8 cellular contexts compared by ENCODE assay signal in genomic region chr20:2172305-2173175, GRCh38.
A peak's percentile ranks its signal among the peaks of the same experiment; 100 is the strongest.
DNase-seq lines count a peak whose midpoint lies in the region; ATAC-seq and TF ChIP-seq lines count a peak whose summit lies in the region.

No MANE protein-coding gene starts in this region.

- no peak overlapping the region for H3K23ac ChIP-seq in mesenchymal stem cell (ENCODE audit: low read length in 2 of 2)

- H3K79me1 ChIP-seq in mesenchymal stem cell (replicated peaks; ENCODE audit: low read length, poor library complexity, severe bottlenecking) = no peaks in the 10 kb centered on the region

- POLR2A ChIA-PET in activated CD4-positive, alpha-beta memory T cell treated with anti-CD3 and anti-CD28 coated beads, Interleukin-2, amount 10 ng/mL, durations not matched to agents 7 days and 5 days (lab: Charles Lee) = interaction anchor here (1.0 kb wide), 1 partner anchor 70 kb away, joined by 3 read pairs; no protein-coding TSS in a partner anchor

- H2BK5ac ChIP-seq in mesenchymal stem cell (ENCODE audit: low read depth, low read length, poor library complexity, severe bottlenecking) = no peak overlapping the region

- H4K8ac ChIP-seq in mesenchymal stem cell (ENCODE audit: low read length) = no peak overlapping the region

- no peak overlapping the region for H2BK120ac ChIP-seq in mesenchymal stem cell (ENCODE audit: low read depth, low read length)

- no peaks in the 10 kb centered on the region for H4K20me1 ChIP-seq in GM23338 (replicated peaks; ENCODE audit: insufficient read depth)

- no peaks in the 10 kb centered on the region for H3K9me2 ChIP-seq in GM23338 (ENCODE audit: insufficient read depth)

- no peaks in the 10 kb centered on the region for H3K9me3 ChIP-seq in mesenchymal stem cell (ENCODE audit: control insufficient read depth, low read length)

- H3K27ac ChIP-seq in GM23338 (ENCODE audit: low read depth) = no peak overlapping the region
- H3K27ac ChIP-seq in mesenchymal stem cell (ENCODE audit: low read length, poor library complexity, severe bottlenecking) = no peak overlapping the region

- peaks cover 6% of the 10 kb centered on the region for H3K27me3 Mint-ChIP-seq in GM23338 (ENCODE audit: insufficient read depth, low read depth, poor library complexity)
- peaks cover 10% of the 10 kb centered on the region for H3K27me3 Mint-ChIP-seq in activated CD4-positive, alpha-beta memory T cell treated with anti-CD3 and anti-CD28 coated beads, Interleukin-2, amount 10 ng/mL, durations not matched to agents 7 days and 5 days

- H2AFZ ChIP-seq in GM23338 (peak overlapping the region; percentile 97; the same call in 1 of the 2 replicates), mesenchymal stem cell (ENCODE audit: low read depth, low read length) (no peak overlapping the region)

- no peaks in the 10 kb centered on the region for H3K36me3 ChIP-seq in GM23338 (ENCODE audit: insufficient read depth)
- no peaks in the 10 kb centered on the region for H3K36me3 ChIP-seq in mesenchymal stem cell (ENCODE audit: control insufficient read depth in 1 of 2, insufficient read depth in 2 of 2, low read depth in 1 of 2, low read length in 2 of 2)

- no peak overlapping the region for H2BK12ac ChIP-seq in mesenchymal stem cell (ENCODE audit: low read length in 2 of 2)

- H3K36me3 Mint-ChIP-seq in GM23338 (ENCODE audit: low read depth) = no peaks in the 10 kb centered on the region
- no peaks in the 10 kb centered on the region for H3K36me3 Mint-ChIP-seq in activated CD4-positive, alpha-beta memory T cell treated with anti-CD3 and anti-CD28 coated beads, Interleukin-2, amount 10 ng/mL, durations not matched to agents 7 days and 5 days (ENCODE audit: low read depth)

- CTCF ChIA-PET in activated CD4-positive, alpha-beta memory T cell treated with anti-CD3 and anti-CD28 coated beads, Interleukin-2, amount 10 ng/mL, durations not matched to agents 7 days and 5 days (lab: Charles Lee) = interaction anchor here (0.5 to 5.0 kb wide), 18 partner anchors 10 to 1044 kb away, joined by 3 to 58 read pairs (median 4); no protein-coding TSS in a partner anchor

- 13% methylated on average over 14 of the region's 17 CpGs for WGBS in mesenchymal stem cell

- no peak overlapping the region for H4K91ac ChIP-seq in mesenchymal stem cell (ENCODE audit: low read length)

- H3K4me3 Mint-ChIP-seq in GM23338 = peak overlapping the region; percentile 59
- no peak overlapping the region for H3K4me3 Mint-ChIP-seq in activated CD4-positive, alpha-beta memory T cell treated with anti-CD3 and anti-CD28 coated beads, Interleukin-2, amount 10 ng/mL, durations not matched to agents 7 days and 5 days

- peaks cover 2% of the 10 kb centered on the region; the same call in 2 of the 3 replicates for H3K4me1 Mint-ChIP-seq in GM23338
- peaks cover 2% of the 10 kb centered on the region for H3K4me1 Mint-ChIP-seq in activated CD4-positive, alpha-beta memory T cell treated with anti-CD3 and anti-CD28 coated beads, Interleukin-2, amount 10 ng/mL, durations not matched to agents 7 days and 5 days

- no peak overlapping the region for H3K14ac ChIP-seq in mesenchymal stem cell (ENCODE audit: low read length in 2 of 2)

- no peaks in the 10 kb centered on the region for H3K27me3 ChIP-seq in GM23338 (ENCODE audit: insufficient read depth)
- peaks cover 42 to 46% of the 10 kb centered on the region in 2 experiments for H3K27me3 ChIP-seq in mesenchymal stem cell (ENCODE audit: control insufficient read depth in 1 of 2, insufficient read depth in 1 of 2, low read length in 2 of 2)

- H3K4me3 ChIP-seq in GM23338 (no peak overlapping the region), mesenchymal stem cell (ENCODE audit: insufficient read depth in 1 of 2, low read depth in 1 of 2, low read length in 2 of 2) (peak overlapping the region in 1 of 2 experiments; percentile 65)

- peak; percentile 89 to 92 for TF ChIP-seq CTCF in GM23338 (conservative IDR thresholded peaks at IDR 0.05; ENCODE audit: low read depth in 2 of 2)

- peak overlapping the region; percentile 73 for H3K4me2 ChIP-seq in GM23338
- H3K4me2 ChIP-seq in mesenchymal stem cell (ENCODE audit: low read length, poor library complexity, severe bottlenecking) = no peak overlapping the region

- no peak overlapping the region for H3K18ac ChIP-seq in mesenchymal stem cell (ENCODE audit: low read depth in 1 of 2, low read length in 2 of 2)

- H3K4ac ChIP-seq in mesenchymal stem cell (ENCODE audit: low read depth in 1 of 2, low read length in 2 of 2) = no peak overlapping the region

- no peaks in the 10 kb centered on the region for H3K9me3 Mint-ChIP-seq in GM23338
- H3K9me3 Mint-ChIP-seq in activated CD4-positive, alpha-beta memory T cell treated with anti-CD3 and anti-CD28 coated beads, Interleukin-2, amount 10 ng/mL, durations not matched to agents 7 days and 5 days = no peaks in the 10 kb centered on the region

- H3K4me1 ChIP-seq in GM23338 (ENCODE audit: insufficient read depth) = no peaks in the 10 kb centered on the region
- peaks cover 2% of the 10 kb centered on the region for H3K4me1 ChIP-seq in mesenchymal stem cell (ENCODE audit: control insufficient read depth, insufficient read depth, low read depth, low read length)

- no peak overlapping the region for H2AK5ac ChIP-seq in mesenchymal stem cell (ENCODE audit: low read length, severe bottlenecking)

- H3F3A ChIP-seq in GM23338 (replicated peaks; ENCODE audit: low read depth) = no peaks in the 10 kb centered on the region

- H3K9ac ChIP-seq in mesenchymal stem cell (ENCODE audit: low read length) = no peak overlapping the region

- H3K27ac Mint-ChIP-seq in GM23338 = no peak overlapping the region
- H3K27ac Mint-ChIP-seq in activated CD4-positive, alpha-beta memory T cell treated with anti-CD3 and anti-CD28 coated beads, Interleukin-2, amount 10 ng/mL, durations not matched to agents 7 days and 5 days = no peak overlapping the region

- no peaks in the 10 kb centered on the region for H3K79me2 ChIP-seq in GM23338 (replicated peaks; ENCODE audit: insufficient read depth)

- ATAC-seq in GM23338 (peak; percentile 90), GM21528 (IDR thresholded peaks at IDR 0.05; ENCODE audit: low FRiP score, unreplicated experiment) (no peak)

- H2BK15ac ChIP-seq in mesenchymal stem cell (ENCODE audit: low read depth, poor library complexity, severe bottlenecking) = no peak overlapping the region

- peak; percentile 89 for DNase-seq in AG20443 (ENCODE audit: low spot score)
- peak; percentile 78 for DNase-seq in GM23338 (ENCODE audit: low spot score)
- DNase-seq in NCI-H526 treated with DMSO at 0.1 percent for 48 hours (lab: John Stamatoyannopoulos, UW) = peak; percentile 42
- DNase-seq in activated CD4-positive, alpha-beta memory T cell treated with anti-CD3 and anti-CD28 coated beads, Interleukin-2, amount 10 ng/mL, durations not matched to agents 7 days and 5 days = peak; percentile 69
- DNase-seq in effector CD4-positive, alpha-beta T cell = peak; percentile 50
- DNase-seq in mesenchymal stem cell = peak; percentile 59
- DNase-seq in stimulated activated CD8-positive, alpha-beta memory T cell treated with anti-CD3 and anti-CD28 coated beads, Interleukin-15, amount 100 ng/mL, for 4 hours (ENCODE audit: low read depth in 2 of 2) = peak; percentile 24 to 25

TF ChIP-seq in GM23338, 12 proteins besides CTCF, POLR2A, EP300 and RAD21 (continues in another document):
- TF ChIP-seq ETS1 (IDR thresholded peaks at IDR 0.05) (no peak), POLR2AphosphoS5 (IDR thresholded peaks at IDR 0.05; ENCODE audit: low read depth) (no peak), REST (IDR thresholded peaks at IDR 0.05; ENCODE audit: unreplicated experiment) (no peak), NANOG (IDR thresholded peaks at IDR 0.05; ENCODE audit: borderline replicate concordance) (no peak), ZNF331 (CRISPR knock-in tag; IDR thresholded peaks at IDR 0.05; ENCODE audit: low read depth) (no peak), STAT1 (IDR thresholded peaks at IDR 0.05; ENCODE audit: unreplicated experiment) (no peak), JUNB (IDR thresholded peaks at IDR 0.05; ENCODE audit: unreplicated experiment) (no peak), EZH2 (IDR thresholded peaks at IDR 0.05; ENCODE audit: low read depth, unreplicated experiment) (no peak), CREB1 (CRISPR knock-in tag; IDR thresholded peaks at IDR 0.05; ENCODE audit: low read depth) (no peak)

Comparison
In these comparisons a context has a peak if more than half of its experiments do, and no peak if none do; other contexts are left out.
1. DNase-seq: peak in every context shown above with its lines; median percentile 89 in AG20443; 78 in GM23338; 69 in activated CD4-positive, alpha-beta memory T cell treated with anti-CD3 and anti-CD28 coated beads, Interleukin-2, amount 10 ng/mL, durations not matched to agents 7 days and 5 days; 59 in mesenchymal stem cell; 50 in effector CD4-positive, alpha-beta T cell; 42 in NCI-H526 treated with DMSO at 0.1 percent for 48 hours; 24 in stimulated activated CD8-positive, alpha-beta memory T cell treated with anti-CD3 and anti-CD28 coated beads, Interleukin-15, amount 100 ng/mL, for 4 hours.